Comparison of ENCODE assay signal across 1 cellular context in the genomic region with DNA sequence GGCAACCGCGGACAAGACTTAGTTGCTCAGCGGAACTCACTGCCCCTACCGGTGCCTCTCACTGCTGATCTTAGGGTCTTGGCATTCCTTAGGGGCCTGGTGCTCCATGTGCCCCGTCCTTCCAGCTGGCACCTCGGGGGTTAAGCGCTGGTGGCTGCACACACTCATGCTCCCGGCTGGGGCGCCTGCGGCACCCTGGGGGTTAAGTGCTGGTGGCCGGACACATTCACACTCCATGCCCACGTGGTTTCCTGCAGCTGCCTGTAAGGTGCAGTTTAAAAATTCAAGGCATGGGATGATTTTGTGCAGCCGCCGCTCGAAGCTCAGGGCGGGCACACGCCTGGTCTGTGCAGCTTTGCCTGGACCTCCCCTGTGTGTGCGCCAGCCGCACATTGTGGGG.
TF ChIP-seq lines count a peak whose summit lies in the region.

No MANE protein-coding gene starts in this region.

TF ChIP-seq in SK-N-SH treated with all-trans-retinoic acid at 6 μM for 48 hours, 23 proteins besides CTCF, POLR2A, EP300 and RAD21 (continued from another document):
- TF ChIP-seq, protein P1, sequence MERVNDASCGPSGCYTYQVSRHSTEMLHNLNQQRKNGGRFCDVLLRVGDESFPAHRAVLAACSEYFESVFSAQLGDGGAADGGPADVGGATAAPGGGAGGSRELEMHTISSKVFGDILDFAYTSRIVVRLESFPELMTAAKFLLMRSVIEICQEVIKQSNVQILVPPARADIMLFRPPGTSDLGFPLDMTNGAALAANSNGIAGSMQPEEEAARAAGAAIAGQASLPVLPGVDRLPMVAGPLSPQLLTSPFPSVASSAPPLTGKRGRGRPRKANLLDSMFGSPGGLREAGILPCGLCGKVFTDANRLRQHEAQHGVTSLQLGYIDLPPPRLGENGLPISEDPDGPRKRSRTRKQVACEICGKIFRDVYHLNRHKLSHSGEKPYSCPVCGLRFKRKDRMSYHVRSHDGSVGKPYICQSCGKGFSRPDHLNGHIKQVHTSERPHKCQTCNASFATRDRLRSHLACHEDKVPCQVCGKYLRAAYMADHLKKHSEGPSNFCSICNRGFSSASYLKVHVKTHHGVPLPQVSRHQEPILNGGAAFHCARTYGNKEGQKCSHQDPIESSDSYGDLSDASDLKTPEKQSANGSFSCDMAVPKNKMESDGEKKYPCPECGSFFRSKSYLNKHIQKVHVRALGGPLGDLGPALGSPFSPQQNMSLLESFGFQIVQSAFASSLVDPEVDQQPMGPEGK (CRISPR knock-in tag; IDR thresholded peaks at IDR 0.05; ENCODE audit: borderline replicate concordance), result no peak
- TF ChIP-seq ZNF70 (CRISPR knock-in tag; IDR thresholded peaks at IDR 0.05), result no peak
- no peak for TF ChIP-seq ZC3H10 (CRISPR knock-in tag; IDR thresholded peaks at IDR 0.05)
- TF ChIP-seq GLIS3 (CRISPR knock-in tag; IDR thresholded peaks at IDR 0.05), result no peak
- no peak for TF ChIP-seq OSR1 (CRISPR knock-in tag; IDR thresholded peaks at IDR 0.05)
- no peak for TF ChIP-seq ARNTL (CRISPR knock-in tag; IDR thresholded peaks at IDR 0.05; ENCODE audit: borderline replicate concordance, low read depth)
- no peak for TF ChIP-seq ZNF565 (CRISPR knock-in tag; conservative IDR thresholded peaks at IDR 0.05; ENCODE audit: low read depth)
- TF ChIP-seq CSDC2 (CRISPR knock-in tag; IDR thresholded peaks at IDR 0.05), result no peak
